ENCODE assay signal across 8 cellular contexts in the genomic region with DNA sequence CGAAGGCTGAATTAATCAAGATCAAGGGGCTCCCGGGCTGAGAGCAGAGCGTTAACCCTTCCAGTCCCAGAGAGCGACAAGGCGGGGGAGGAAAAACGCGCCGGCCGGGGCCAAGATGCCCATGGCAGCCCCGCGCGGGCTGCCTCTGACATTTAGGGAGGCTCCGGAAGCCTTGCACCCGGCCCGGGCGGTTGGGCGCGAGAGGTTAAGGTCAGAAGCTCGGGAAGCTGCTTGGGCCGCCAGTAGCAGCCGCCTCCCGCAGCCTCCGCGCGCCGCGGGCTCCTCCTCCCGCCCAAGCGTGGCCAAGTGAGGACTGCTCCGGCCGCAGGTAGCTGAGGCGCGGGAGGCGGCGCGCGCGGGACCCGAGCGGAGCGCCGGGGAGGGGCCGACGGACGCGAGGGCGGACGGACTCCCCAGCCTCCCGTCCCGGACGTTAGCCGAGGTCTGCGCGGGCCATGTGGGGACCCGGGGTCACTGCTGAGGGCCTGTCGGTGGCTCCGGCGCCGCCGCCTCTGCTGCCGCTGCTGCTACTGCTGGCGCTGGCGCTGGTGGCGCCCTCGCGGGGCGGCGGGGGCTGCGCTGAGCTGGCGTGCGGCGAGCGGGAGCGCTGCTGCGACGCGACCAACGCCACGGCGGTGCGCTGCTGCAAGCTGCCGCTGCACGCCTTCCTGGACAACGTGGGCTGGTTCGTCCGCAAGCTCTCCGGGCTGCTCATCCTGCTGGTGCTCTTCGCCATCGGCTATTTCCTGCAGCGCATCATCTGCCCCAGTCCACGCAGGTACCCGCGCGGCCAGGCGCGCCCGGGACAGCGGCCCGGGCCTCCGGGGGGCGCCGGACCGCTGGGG. TPM values are rescaled to one million over a fixed set of nuclear protein-coding genes. Genes with fewer than 3 reads are reported as not detected.
A peak's percentile ranks its signal among the peaks of the same experiment; 100 is the strongest.
DNase-seq lines count a peak whose midpoint lies in the region; ATAC-seq and TF ChIP-seq lines count a peak whose summit lies in the region.

A gene (plus strand): TSS at position 242 of the 845 bp plus-strand sequence. CDS start 214 bp downstream, at position 456.

- no peak within 1 kb of the TSS for H3K9ac ChIP-seq in stomach smooth muscle (ENCODE audit: low read length in 2 of 2)

- DNase-seq in BE2C: peak; percentile 83
- peak; percentile 39 for DNase-seq in NCI-H2227 treated with DMSO at 0.1 percent for 48 hours (lab: John Stamatoyannopoulos, UW)
- peak; percentile 56 for DNase-seq in activated CD4-positive, alpha-beta memory T cell treated with anti-CD3 and anti-CD28 coated beads, Interleukin-2, amount 10 ng/mL, durations not matched to agents 7 days and 5 days
- DNase-seq in endothelial cell (ENCODE audit: low spot score): peak; percentile 56
- DNase-seq in mucosa of gallbladder (ENCODE audit: low spot score): peak; percentile 29

- ATAC-seq in GM19025 (IDR thresholded peaks at IDR 0.05; ENCODE audit: low read depth, unreplicated experiment) (peak; percentile 76), HG03103 (IDR thresholded peaks at IDR 0.05; ENCODE audit: low read depth, unreplicated experiment) (peak; percentile 74)

- H3K9me3 Mint-ChIP-seq in activated CD4-positive, alpha-beta memory T cell treated with anti-CD3 and anti-CD28 coated beads, Interleukin-2, amount 10 ng/mL, durations not matched to agents 7 days and 5 days: no peaks in the 10 kb centered on the region
- no peaks in the 10 kb centered on the region for H3K9me3 Mint-ChIP-seq in endothelial cell (ENCODE audit: unreplicated experiment)

- no peak within 1 kb of the TSS for H3K27ac ChIP-seq in stomach smooth muscle (ENCODE audit: low read length)

- H3K27me3 ChIP-seq in BE2C (peaks cover 50% of the 10 kb centered on the region), stomach smooth muscle (ENCODE audit: control insufficient read depth in 1 of 2, insufficient read depth in 2 of 2, low read length in 2 of 2) (peaks cover 14 to 42% of the 10 kb centered on the region in 2 donors)

- H3K9me3 ChIP-seq in BE2C (no peaks in the 10 kb centered on the region), stomach smooth muscle (ENCODE audit: control insufficient read depth in 2 of 2, low read length in 2 of 2) (no peaks in the 10 kb centered on the region)

- H3K36me3 ChIP-seq in BE2C (no peaks in the 10 kb centered on the region), stomach smooth muscle (ENCODE audit: control insufficient read depth in 2 of 2, insufficient read depth in 2 of 2, low read length in 2 of 2) (no peaks in the 10 kb centered on the region)

- H3K4me1 ChIP-seq in BE2C: no peaks in the 10 kb centered on the region
- peaks cover 15% of the 10 kb centered on the region for H3K4me1 ChIP-seq in stomach smooth muscle (ENCODE audit: control insufficient read depth, insufficient read depth, low read length)

- H3K4me3 Mint-ChIP-seq in activated CD4-positive, alpha-beta memory T cell treated with anti-CD3 and anti-CD28 coated beads, Interleukin-2, amount 10 ng/mL, durations not matched to agents 7 days and 5 days: peak within 1 kb of the TSS; percentile 72
- peak within 1 kb of the TSS; percentile 71 for H3K4me3 Mint-ChIP-seq in endothelial cell (ENCODE audit: unreplicated experiment)

- H3K27ac Mint-ChIP-seq in activated CD4-positive, alpha-beta memory T cell treated with anti-CD3 and anti-CD28 coated beads, Interleukin-2, amount 10 ng/mL, durations not matched to agents 7 days and 5 days: no peak within 1 kb of the TSS
- peak within 1 kb of the TSS; percentile 57 for H3K27ac Mint-ChIP-seq in endothelial cell (ENCODE audit: unreplicated experiment)

- POLR2A ChIA-PET in activated CD4-positive, alpha-beta memory T cell treated with anti-CD3 and anti-CD28 coated beads, Interleukin-2, amount 10 ng/mL, durations not matched to agents 7 days and 5 days (lab: Charles Lee): interaction anchor here (1.3 to 1.8 kb wide), 2 partner anchors 171 to 224 kb away, joined by 4 to 8 read pairs; a partner anchor contains a TSS

- peaks cover 14% of the 10 kb centered on the region for H3K4me1 Mint-ChIP-seq in activated CD4-positive, alpha-beta memory T cell treated with anti-CD3 and anti-CD28 coated beads, Interleukin-2, amount 10 ng/mL, durations not matched to agents 7 days and 5 days
- peaks cover 18% of the 10 kb centered on the region for H3K4me1 Mint-ChIP-seq in endothelial cell (ENCODE audit: unreplicated experiment)

- H3K27me3 Mint-ChIP-seq in activated CD4-positive, alpha-beta memory T cell treated with anti-CD3 and anti-CD28 coated beads, Interleukin-2, amount 10 ng/mL, durations not matched to agents 7 days and 5 days: peaks cover 59% of the 10 kb centered on the region
- H3K27me3 Mint-ChIP-seq in endothelial cell (ENCODE audit: unreplicated experiment): peaks cover 16% of the 10 kb centered on the region

- TF ChIP-seq CTCF in BE2C (IDR thresholded peaks at IDR 0.05; ENCODE audit: low read depth, low read length): no peak
- no peak for TF ChIP-seq CTCF in endothelial cell (IDR thresholded peaks at IDR 0.05; ENCODE audit: unreplicated experiment)

- CTCF ChIA-PET in activated CD4-positive, alpha-beta memory T cell treated with anti-CD3 and anti-CD28 coated beads, Interleukin-2, amount 10 ng/mL, durations not matched to agents 7 days and 5 days (lab: Charles Lee): interaction anchor here (1.0 to 1.4 kb wide), 8 partner anchors 8 to 239 kb away, joined by 3 to 5 read pairs (median 4); no protein-coding TSS in a partner anchor

- H3K4me3 ChIP-seq in BE2C (ENCODE audit: low read depth, low read length): peak within 1 kb of the TSS; percentile 57
- peak within 1 kb of the TSS; percentile 58 to 74 for H3K4me3 ChIP-seq in stomach smooth muscle (ENCODE audit: low read length in 2 of 2)

- H3K36me3 Mint-ChIP-seq in activated CD4-positive, alpha-beta memory T cell treated with anti-CD3 and anti-CD28 coated beads, Interleukin-2, amount 10 ng/mL, durations not matched to agents 7 days and 5 days (ENCODE audit: low read depth): no peaks in the 10 kb centered on the region
- H3K36me3 Mint-ChIP-seq in endothelial cell (ENCODE audit: low read depth, unreplicated experiment): no peaks in the 10 kb centered on the region

RNA-seq across cellular contexts. Expression of the gene that starts here (rescaled TPM):
- polyA plus RNA-seq in BE2C (2012; ENCODE audit: insufficient read depth, insufficient read length, low read depth): 0.39 TPM
- total RNA-seq in activated CD4-positive, alpha-beta memory T cell treated with anti-CD3 and anti-CD28 coated beads, Interleukin-2, amount 10 ng/mL, durations not matched to agents 7 days and 5 days: under 1 TPM; 0.15 TPM
- total RNA-seq in endothelial cell (ENCODE audit: unreplicated experiment) (not detected), mucosa of gallbladder (0.55 TPM)

Comparison
In these comparisons a context has a peak if more than half of its experiments do, and no peak if none do; other contexts are left out.
1. Peak in DNase-seq in activated CD4-positive, alpha-beta memory T cell treated with anti-CD3 and anti-CD28 coated beads, Interleukin-2, amount 10 ng/mL, durations not matched to agents 7 days and 5 days; RNA of the gene not detected or under 1 TPM.
2. Peak in DNase-seq in endothelial cell; RNA of the gene not detected or under 1 TPM.
3. Peak in DNase-seq in mucosa of gallbladder; RNA of the gene not detected or under 1 TPM.
4. DNase-seq: peak in every context shown above with its lines; median percentile 83 in BE2C; 56 in activated CD4-positive, alpha-beta memory T cell treated with anti-CD3 and anti-CD28 coated beads, Interleukin-2, amount 10 ng/mL, durations not matched to agents 7 days and 5 days; 56 in endothelial cell; 39 in NCI-H2227 treated with DMSO at 0.1 percent for 48 hours; 29 in mucosa of gallbladder.